20 cellular contexts compared by ENCODE assay signal in the genomic region with DNA sequence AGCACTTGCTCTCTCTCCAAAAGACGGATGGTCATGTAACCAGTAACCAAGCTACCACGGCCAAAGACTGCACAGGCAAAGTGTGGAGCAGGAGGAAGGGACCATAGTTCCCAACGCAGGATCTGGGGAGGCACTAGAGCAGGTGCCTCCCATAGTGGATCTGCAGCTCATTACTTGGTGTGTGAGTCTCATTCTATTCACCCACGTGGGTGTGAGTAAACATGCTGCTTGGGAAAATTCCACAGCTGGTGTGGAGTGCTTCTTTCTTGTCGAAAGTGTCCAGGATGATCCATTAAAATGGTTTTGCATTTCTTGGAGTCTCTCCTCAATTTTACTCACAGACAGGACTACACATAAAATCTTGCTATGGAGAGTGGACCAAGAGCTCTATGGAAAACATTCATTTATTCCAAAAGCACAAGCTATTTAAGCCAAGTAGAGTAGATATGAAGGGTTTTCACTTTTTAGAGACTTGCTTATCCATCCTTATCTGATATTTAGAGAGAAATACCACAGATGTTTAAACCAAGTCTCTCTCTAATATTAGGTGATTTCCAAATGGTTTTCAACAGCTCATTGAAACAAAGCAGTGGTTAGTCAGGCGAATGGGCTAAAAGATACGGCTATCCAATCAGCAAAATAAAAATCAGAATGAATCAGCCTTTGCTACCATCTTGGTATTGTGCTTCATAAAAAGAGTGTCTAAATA.
DNase-seq lines count a peak whose midpoint lies in the region; ATAC-seq and TF ChIP-seq lines count a peak whose summit lies in the region.
"Had no signal": no experiment of that assay in that cellular context is flagged by ENCODE, and none has a peak within 500 bp of the region (broad histone marks: within the 10 kb centered on the region; RNA-seq: fewer than 3 reads in every experiment).

No MANE protein-coding gene starts in this region.

- no peaks in the 10 kb centered on the region for H3K9me3 Mint-ChIP-seq in activated naive CD4-positive, alpha-beta T cell treated with anti-CD3 and anti-CD28 coated beads, Interleukin-2, amount 10 ng/mL, durations not matched to agents 7 days and 5 days
- no peaks in the 10 kb centered on the region for H3K9me3 Mint-ChIP-seq in naive thymus-derived CD8-positive, alpha-beta T cell
- H3K9me3 Mint-ChIP-seq: activated naive CD4-positive, alpha-beta T cell treated with anti-CD3 and anti-CD28 coated beads, Interleukin-2, amount 50 U/mL, for 72 hours had no signal

- H3K36me3 ChIP-seq in MM.1S (replicated peaks; ENCODE audit: insufficient read depth, low read length) = no peaks in the 10 kb centered on the region

- POLR2A ChIA-PET in naive thymus-derived CD8-positive, alpha-beta T cell (lab: Charles Lee) = no interaction called here

- no peaks in the 10 kb centered on the region for H3K27me3 ChIP-seq in MM.1S (replicated peaks; ENCODE audit: insufficient read depth, low read length)
- H3K27me3 ChIP-seq: brain microvascular endothelial cell, right lobe of liver had no signal

- no peaks in the 10 kb centered on the region for H3K9me2 ChIP-seq in MM.1S (replicated peaks; ENCODE audit: insufficient read depth, low read length)

- no peak for TF ChIP-seq CTCF in MM.1S (IDR thresholded peaks at IDR 0.05; ENCODE audit: low read length)

- no peaks in the 10 kb centered on the region for H3K4me1 ChIP-seq in MM.1S (ENCODE audit: low read length)
- H3K4me1 ChIP-seq: right lobe of liver had no signal

- no peak overlapping the region for H2AFZ ChIP-seq in MM.1S (ENCODE audit: low read length)

- H3K79me2 ChIP-seq in MM.1S (ENCODE audit: low read length) = no peaks in the 10 kb centered on the region

- H3K27ac Mint-ChIP-seq in activated naive CD4-positive, alpha-beta T cell treated with anti-CD3 and anti-CD28 coated beads, Interleukin-2, amount 10 ng/mL, durations not matched to agents 7 days and 5 days = peak overlapping the region; percentile 26
- H3K27ac Mint-ChIP-seq in naive thymus-derived CD8-positive, alpha-beta T cell = peak overlapping the region in 7 of 10 donors; percentile 9 to 72 (median 34)

- no peak overlapping the region for H3K4me3 Mint-ChIP-seq in activated naive CD4-positive, alpha-beta T cell treated with anti-CD3 and anti-CD28 coated beads, Interleukin-2, amount 10 ng/mL, durations not matched to agents 7 days and 5 days
- H3K4me3 Mint-ChIP-seq in naive thymus-derived CD8-positive, alpha-beta T cell = no peak overlapping the region

- H3K27ac ChIP-seq in angular gyrus (ENCODE audit: low read depth, low read length) (peak overlapping the region; percentile 24), MM.1S (ENCODE audit: low read length) (no peak overlapping the region)
- H3K27ac ChIP-seq: brain microvascular endothelial cell, coronary artery, right lobe of liver had no signal

- H3K9me3 ChIP-seq in MM.1S (replicated peaks; ENCODE audit: insufficient read depth, low read length) = no peaks in the 10 kb centered on the region
- H3K9me3 ChIP-seq: right lobe of liver had no signal

- no peaks in the 10 kb centered on the region for H3F3A ChIP-seq in MM.1S (ENCODE audit: insufficient read depth, low read length)

- CTCF ChIA-PET in activated naive CD4-positive, alpha-beta T cell treated with anti-CD3 and anti-CD28 coated beads, Interleukin-2, amount 10 ng/mL, durations not matched to agents 7 days and 5 days (lab: Charles Lee) = interaction anchor here (1.2 kb wide), 1 partner anchor 182 kb away, joined by 4 read pairs; no protein-coding TSS in a partner anchor

- DNase-seq in activated naive CD4-positive, alpha-beta T cell treated with anti-CD3 and anti-CD28 coated beads, Interleukin-2, amount 10 ng/mL, durations not matched to agents 7 days and 5 days = no peak
- DNase-seq in activated naive CD4-positive, alpha-beta T cell treated with anti-CD3 and anti-CD28 coated beads, Interleukin-2, amount 50 U/mL, for 16 hours = no peak
- no peak for DNase-seq in naive thymus-derived CD8-positive, alpha-beta T cell
- no peak for DNase-seq in stimulated activated CD4-positive, alpha-beta T cell treated with anti-CD3 and anti-CD28 coated beads, Interleukin-4, amount 100 ng/mL, for 1 hour
- DNase-seq in MM.1S = no peak
- no peak for DNase-seq in HuH-7 (ENCODE audit: low spot score)
- DNase-seq: activated CD4-positive, alpha-beta T cell treated with anti-CD3 and anti-CD28 coated beads, Interleukin-2, amount 50 U/mL, for 1 hour; brain microvascular endothelial cell; DMS153; head of caudate nucleus; KBM-7; NCI-H187; occipital lobe; right lobe of liver; SHP77 treated with DMSO at 0.1 percent for 48 hours; stimulated activated CD4-positive, alpha-beta T cell treated with anti-CD3 and anti-CD28 coated beads, Interleukin-15, amount 100 ng/mL, for 24 hours had no signal

- H3K4me3 ChIP-seq in MM.1S (ENCODE audit: low read length) = no peak overlapping the region
- H3K4me3 ChIP-seq: coronary artery, right lobe of liver had no signal

- no peaks in the 10 kb centered on the region for H3K4me1 Mint-ChIP-seq in activated naive CD4-positive, alpha-beta T cell treated with anti-CD3 and anti-CD28 coated beads, Interleukin-2, amount 10 ng/mL, durations not matched to agents 7 days and 5 days
- H3K4me1 Mint-ChIP-seq in naive thymus-derived CD8-positive, alpha-beta T cell = peaks cover 0 to 4% (median 0%) of the 10 kb centered on the region in 4 donors

- H3K27me3 Mint-ChIP-seq in activated naive CD4-positive, alpha-beta T cell treated with anti-CD3 and anti-CD28 coated beads, Interleukin-2, amount 10 ng/mL, durations not matched to agents 7 days and 5 days = no peaks in the 10 kb centered on the region
- no peaks in the 10 kb centered on the region for H3K27me3 Mint-ChIP-seq in naive thymus-derived CD8-positive, alpha-beta T cell

- no peaks in the 10 kb centered on the region for H4K20me1 ChIP-seq in MM.1S (ENCODE audit: insufficient read depth, low read length)

- H3K36me3 Mint-ChIP-seq in activated naive CD4-positive, alpha-beta T cell treated with anti-CD3 and anti-CD28 coated beads, Interleukin-2, amount 10 ng/mL, durations not matched to agents 7 days and 5 days = peaks cover 66% of the 10 kb centered on the region
- peaks cover 6 to 88% (median 49%) of the 10 kb centered on the region in 3 donors for H3K36me3 Mint-ChIP-seq in naive thymus-derived CD8-positive, alpha-beta T cell

- peak; percentile 57 for ATAC-seq in HG02852 (IDR thresholded peaks at IDR 0.05; ENCODE audit: unreplicated experiment)
- ATAC-seq in naive thymus-derived CD8-positive, alpha-beta T cell = no peak
- ATAC-seq: right lobe of liver had no signal

- no peak overlapping the region for H3K4me2 ChIP-seq in MM.1S (ENCODE audit: low read depth, low read length)

- H3K9ac ChIP-seq in MM.1S (ENCODE audit: low read length) = no peak overlapping the region
